13 cellular contexts compared by ENCODE assay signal in genomic region chr7:137667633-137668387, GRCh38.
A peak's percentile ranks its signal among the peaks of the same experiment; 100 is the strongest.
DNase-seq lines count a peak whose midpoint lies in the region; ATAC-seq, FAIRE-seq and TF ChIP-seq lines count a peak whose summit lies in the region.
"Had no signal": no experiment of that assay in that cellular context is flagged by ENCODE, and none has a peak within 500 bp of the region (broad histone marks: within the 10 kb centered on the region; RNA-seq: fewer than 3 reads in every experiment).

No MANE protein-coding gene starts in this region.

- no peak for TF ChIP-seq CTCF in choroid plexus epithelial cell (conservative IDR thresholded peaks at IDR 0.05; ENCODE audit: low read depth, low read length)
- TF ChIP-seq CTCF in D721Med (IDR thresholded peaks at IDR 0.05; ENCODE audit: insufficient read depth, missing control alignments), result no peak

- peak; percentile 95 for DNase-seq in EL
- DNase-seq in NCI-H69 (lab: John Stamatoyannopoulos, UW), result peak; percentile 63
- peak; percentile 89 for DNase-seq in choroid plexus epithelial cell (ENCODE audit: low read depth)
- DNase-seq in non-pigmented ciliary epithelial cell (ENCODE audit: low read depth), result peak; percentile 89
- no peak for DNase-seq in D721Med (ENCODE audit: insufficient read length, low spot score)
- DNase-seq in SHP77 treated with DMSO at 0.1 percent for 48 hours (lab: John Stamatoyannopoulos, UW), result no peak
- DNase-seq: activated CD8-positive, alpha-beta memory T cell treated with anti-CD3 and anti-CD28 coated beads, Interleukin-2, amount 10 ng/mL, durations not matched to agents 7 days and 5 days; activated naive CD8-positive, alpha-beta T cell treated with anti-CD3 and anti-CD28 coated beads, Interleukin-2, amount 50 U/mL, for 24 hours; natural killer cell; NCI-H1694 had no signal

- ATAC-seq in HG03025 (IDR thresholded peaks at IDR 0.05; ENCODE audit: low FRiP score, unreplicated experiment) (no peak), GM19035 (IDR thresholded peaks at IDR 0.05; ENCODE audit: unreplicated experiment) (no peak)
- ATAC-seq: activated CD8-positive, alpha-beta memory T cell treated with anti-CD3 and anti-CD28 coated beads, Interleukin-2, amount 10 ng/mL, durations not matched to agents 7 days and 5 days; activated naive CD8-positive, alpha-beta T cell treated with anti-CD3 and anti-CD28 coated beads, Interleukin-2, amount 50 U/mL, for 24 hours; natural killer cell had no signal

- FAIRE-seq in D721Med (lab: Jason Lieb, UNC), result no peak
- FAIRE-seq: endothelial cell of umbilical vein had no signal

- no peak overlapping the region for H3K4me3 ChIP-seq in choroid plexus epithelial cell (ENCODE audit: low read depth, low read length)

Comparison
In these comparisons a context has a peak if more than half of its experiments do, and no peak if none do; other contexts are left out.
1. DNase-seq: peak in EL (single experiment), NCI-H69 (single experiment), choroid plexus epithelial cell (single experiment) and non-pigmented ciliary epithelial cell (single experiment); none in D721Med (single experiment) and SHP77 treated with DMSO at 0.1 percent for 48 hours (single experiment).